In genomic region chr16:68084504-68085258, GRCh38 we compare ENCODE assay signal across 1 cellular context.
TF ChIP-seq lines count a peak whose summit lies in the region.

No MANE protein-coding gene starts in this region.

TF ChIP-seq in K562, 482 proteins besides CTCF, POLR2A, EP300 and RAD21 (continued from another document and continues in another):
- TF ChIP-seq POLR2AphosphoS5 (IDR thresholded peaks at IDR 0.05; ENCODE audit: control insufficient read depth, insufficient read depth, low read depth, low read length) (peak; percentile 68; the same call in 1 of the 2 replicates), HDAC2 (IDR thresholded peaks at IDR 0.05) (0 out of 2 replicates have a peak, but pooled peaks have one; percentile 55), ZNF639 (CRISPR knock-in tag; conservative IDR thresholded peaks at IDR 0.05 in 1 of 2, IDR thresholded peaks at IDR 0.05 in 1 of 2) (peak in 1 of 2 experiments; percentile 45; a peak in 1 of 4 replicates), E2F1 (CRISPR knock-in tag; IDR thresholded peaks at IDR 0.05) (peak; percentile 80; the same call in 1 of the 2 replicates), ETV6 (IDR thresholded peaks at IDR 0.05; ENCODE audit: borderline replicate concordance in 1 of 2, low read depth in 2 of 2, low read length in 1 of 2) (0 out of 4 replicates have a peak, but pooled peaks of 1 of the 2 experiments have one; percentile 40), ETV6 (CRISPR knock-in tag; IDR thresholded peaks at IDR 0.05; ENCODE audit: borderline replicate concordance) (no peak), ZBTB40 (IDR thresholded peaks at IDR 0.05) (0 out of 2 replicates have a peak, but pooled peaks have one; percentile 1), ZBTB40 (CRISPR knock-in tag; IDR thresholded peaks at IDR 0.05) (no peak), DMBX1 (CRISPR knock-in tag; IDR thresholded peaks at IDR 0.05; ENCODE audit: borderline replicate concordance) (peak; percentile 85), ZNF274 (IDR thresholded peaks at IDR 0.05; ENCODE audit: borderline replicate concordance, low read depth, low read length) (no peak), TOE1 (IDR thresholded peaks at IDR 0.05; ENCODE audit: borderline replicate concordance) (no peak; the same call in 1 of the 2 replicates), TOE1 (CRISPR knock-in tag; IDR thresholded peaks at IDR 0.05; ENCODE audit: borderline replicate concordance, low read depth) (no peak; the same call in 1 of the 2 replicates), ZC3H11A (IDR thresholded peaks at IDR 0.05; ENCODE audit: low read depth, low read length) (no peak), NEUROD1 (IDR thresholded peaks at IDR 0.05; ENCODE audit: borderline replicate concordance, low read depth, low read length, partially characterized antibody) (peak; percentile 78), FOXJ2 (tag; IDR thresholded peaks at IDR 0.05) (no peak), NRF1 (conservative IDR thresholded peaks at IDR 0.05 in 1 of 2, IDR thresholded peaks at IDR 0.05 in 1 of 2) (peak; percentile 86 to 89), MBD1 (CRISPR knock-in tag; IDR thresholded peaks at IDR 0.05) (no peak), REST (CRISPR knock-in tag; IDR thresholded peaks at IDR 0.05; ENCODE audit: low read depth) (peak; percentile 50; the same call in 1 of the 2 replicates), ZNF347 (CRISPR knock-in tag; IDR thresholded peaks at IDR 0.05; ENCODE audit: low read depth) (no peak), ELF4 (CRISPR knock-in tag; IDR thresholded peaks at IDR 0.05) (peak; percentile 69), BHLHE40 (IDR thresholded peaks at IDR 0.05; ENCODE audit: low read length) (peak; percentile 73), CTBP1 (IDR thresholded peaks at IDR 0.05; ENCODE audit: borderline replicate concordance) (peak; percentile 66), JUN (IDR thresholded peaks at IDR 0.05; ENCODE audit: borderline replicate concordance, low read depth, low read length) (peak; percentile 51; the same call in 1 of the 2 replicates), JUN (CRISPR knock-in tag; IDR thresholded peaks at IDR 0.05; ENCODE audit: borderline replicate concordance) (no peak), ZKSCAN8 (CRISPR knock-in tag; IDR thresholded peaks at IDR 0.05) (no peak), SIN3B (IDR thresholded peaks at IDR 0.05; ENCODE audit: low read depth) (no peak), ATF7 (IDR thresholded peaks at IDR 0.05) (peak; percentile 70; the same call in 1 of the 2 replicates), CGGBP1 (CRISPR knock-in tag; IDR thresholded peaks at IDR 0.05) (no peak), STAT5A (IDR thresholded peaks at IDR 0.05; ENCODE audit: borderline replicate concordance, low read length) (no peak), NR4A1 (CRISPR knock-in tag; IDR thresholded peaks at IDR 0.05) (0 out of 2 replicates have a peak, but pooled peaks have one; percentile 61), NR4A1 (tag; IDR thresholded peaks at IDR 0.05) (no peak), MXD1 (CRISPR knock-in tag; IDR thresholded peaks at IDR 0.05; ENCODE audit: borderline replicate concordance, poor library complexity, severe bottlenecking) (no peak), TAF1 (IDR thresholded peaks at IDR 0.05; ENCODE audit: control insufficient read depth, extremely low read depth, insufficient read depth, low read length, severe bottlenecking) (peak; percentile 83), ZNF277 (CRISPR knock-in tag; IDR thresholded peaks at IDR 0.05; ENCODE audit: borderline replicate concordance) (no peak), PML (IDR thresholded peaks at IDR 0.05; ENCODE audit: low read length) (peak; percentile 72), RB1 (IDR thresholded peaks at IDR 0.05; ENCODE audit: low read depth) (peak; percentile 81), GTF2F1 (IDR thresholded peaks at IDR 0.05; ENCODE audit: low read depth, low read length) (peak; percentile 44; the same call in 1 of the 2 replicates), GABPA (tag; conservative IDR thresholded peaks at IDR 0.05; ENCODE audit: low read depth) (peak; percentile 79), GTF2B (IDR thresholded peaks at IDR 0.05; ENCODE audit: extremely low read depth, insufficient read length) (peak; percentile 22)
